Comparison of ENCODE assay signal across 23 cellular contexts in genomic region chr2:171180229-171180937, GRCh38. TPM values are rescaled to one million over a fixed set of nuclear protein-coding genes. Genes with fewer than 3 reads are reported as not detected.
DNase-seq lines count a peak whose midpoint lies in the region; ATAC-seq, FAIRE-seq and TF ChIP-seq lines count a peak whose summit lies in the region.
"Had no signal": no experiment of that assay in that cellular context is flagged by ENCODE, and none has a peak within 500 bp of the region (broad histone marks: within the 10 kb centered on the region; RNA-seq: fewer than 3 reads in every experiment).

No MANE protein-coding gene starts in this region.

- no peak for TF ChIP-seq RAD21 in K562 (CRISPR knock-in tag; conservative IDR thresholded peaks at IDR 0.05 in 1 of 2, IDR thresholded peaks at IDR 0.05 in 1 of 2)

- in situ Hi-C loops in GM13977 (cut with MboI; ENCODE audit: low pct_unique_long_range_greater_than_20kb, low sequenced_read_pairs, unreplicated experiment) (no loop called here), K562 (cut with MboI) (no loop called here)

- TF ChIP-seq EP300 in K562 (IDR thresholded peaks at IDR 0.05; ENCODE audit: low read length) = no peak

- no peak overlapping the region for H3K9ac ChIP-seq in K562 (ENCODE audit: insufficient read depth in 1 of 2, low read depth in 2 of 2, low read length in 2 of 2)

- BruUV-seq in K562 (replicated peaks; lab: Mats Ljungman, UMichigan) = no TSS peak

- H3K9me1 ChIP-seq in K562 (ENCODE audit: control insufficient read depth, insufficient read depth, low read length) = no peaks in the 10 kb centered on the region

- H3K4me2 ChIP-seq in K562 (ENCODE audit: insufficient read depth, low read length) = no peak overlapping the region
- H3K4me2 ChIP-seq: GM23338 had no signal

- H3K27ac ChIP-seq in ACC112 (ENCODE audit: low read depth, low read length) (no peak overlapping the region), K562 (ENCODE audit: extremely low read depth, low read depth, low read length) (no peak overlapping the region), Peyer's patch (no peak overlapping the region)
- H3K27ac ChIP-seq: lower lobe of right lung, sigmoid colon had no signal

- H3K27me3 ChIP-seq in ACC112 (ENCODE audit: insufficient read depth, low read length) = no peaks in the 10 kb centered on the region
- H3K27me3 ChIP-seq in K562 (ENCODE audit: control insufficient read depth in 2 of 2, insufficient read depth in 2 of 2, low read length in 2 of 2) = no peaks in the 10 kb centered on the region
- H3K27me3 ChIP-seq in Peyer's patch = no peaks in the 10 kb centered on the region
- H3K27me3 ChIP-seq: sigmoid colon had no signal

- H3K4me3 ChIP-seq in ACC112 (ENCODE audit: low read depth, low read length) (no peak overlapping the region), K562 (no peak overlapping the region), Peyer's patch (no peak overlapping the region)
- H3K4me3 ChIP-seq: GM23338, lower lobe of right lung, sigmoid colon had no signal

- peak overlapping the region; percentile 21 for H2AFZ ChIP-seq in ACC112 (ENCODE audit: low read length, unreplicated experiment)
- peak overlapping the region; percentile 6; the same call in 1 of the 2 replicates for H2AFZ ChIP-seq in K562 (ENCODE audit: low read depth, low read length)

- intact Hi-C loops in K562 (cut with micrococcal nuclease) = no loop called here

- TF ChIP-seq CTCF in GM13977 (IDR thresholded peaks at IDR 0.05; ENCODE audit: extremely low read depth, insufficient read depth, missing control alignments) (no peak), K562 (IDR thresholded peaks at IDR 0.05 in 2 of 3, conservative IDR thresholded peaks at IDR 0.05 in 1 of 3; ENCODE audit: insufficient read depth in 2 of 3, low read depth in 1 of 3, low read length in 3 of 3) (no peak), GM10266 (IDR thresholded peaks at IDR 0.05; ENCODE audit: control insufficient read depth, insufficient read depth, low read depth, missing control alignments) (no peak), Peyer's patch (IDR thresholded peaks at IDR 0.05) (no peak)

- ATAC-seq in HG03095 (IDR thresholded peaks at IDR 0.05; ENCODE audit: unreplicated experiment) = peak; percentile 56
- no peak for ATAC-seq in K562
- ATAC-seq in HG03135 (IDR thresholded peaks at IDR 0.05; ENCODE audit: unreplicated experiment) = no peak
- ATAC-seq: activated naive CD8-positive, alpha-beta T cell treated with anti-CD3 and anti-CD28 coated beads, Interleukin-2, amount 50 U/mL, for 24 hours; GM23338; lower lobe of right lung had no signal

- CTCF ChIA-PET in K562 (lab: Yijun Ruan, JAX; ENCODE audit: low intra/inter-chr PET ratio) = no interaction called here

- FAIRE-seq in K562 (lab: Jason Lieb, UNC) = no peak

- TF ChIP-seq POLR2A in K562 (conservative IDR thresholded peaks at IDR 0.05) = no peak
- TF ChIP-seq POLR2A in Peyer's patch (IDR thresholded peaks at IDR 0.05) = no peak

- H3K9me3 ChIP-seq in K562 (replicated peaks; ENCODE audit: control insufficient read depth, insufficient read depth, low read depth, low read length) = no peaks in the 10 kb centered on the region
- no peaks in the 10 kb centered on the region for H3K9me3 ChIP-seq in Peyer's patch
- H3K9me3 ChIP-seq: lower lobe of right lung, sigmoid colon had no signal

- POLR2A ChIA-PET in K562 (lab: Yijun Ruan, JAX) = interaction anchor here (0.6 to 15.2 kb wide), 4 partner anchors 9 to 47 kb away, joined by 3 to 118 read pairs (median 4); partner anchors contain the start of gene TLK1

- no peaks in the 10 kb centered on the region for H3K79me2 ChIP-seq in ACC112 (ENCODE audit: control insufficient read depth, insufficient read depth, low read length, unreplicated experiment)
- no peaks in the 10 kb centered on the region for H3K79me2 ChIP-seq in K562 (ENCODE audit: control insufficient read depth, insufficient read depth, low read length)

- H3K36me3 ChIP-seq in ACC112 (ENCODE audit: insufficient read depth, low read length) (no peaks in the 10 kb centered on the region), K562 (ENCODE audit: control insufficient read depth, insufficient read depth, low read length) (no peaks in the 10 kb centered on the region), Peyer's patch (no peaks in the 10 kb centered on the region)
- H3K36me3 ChIP-seq: lower lobe of right lung, sigmoid colon had no signal

- H3K4me1 ChIP-seq in ACC112 (ENCODE audit: control insufficient read depth, insufficient read depth, low read length, unreplicated experiment) (peaks cover 14% of the 10 kb centered on the region), K562 (replicated peaks in 1 of 2; ENCODE audit: control insufficient read depth in 2 of 2, insufficient read depth in 2 of 2, low read length in 2 of 2) (peaks cover 12% of the 10 kb centered on the region in 2 experiments; a peak in 4 of 5 replicates), Peyer's patch (peaks cover 0 to 3% (median 0%) of the 10 kb centered on the region in 4 donors)
- H3K4me1 ChIP-seq: lower lobe of right lung had no signal

- H4K20me1 ChIP-seq in K562 (replicated peaks; ENCODE audit: control insufficient read depth, insufficient read depth, low read length) = no peaks in the 10 kb centered on the region

- DNase-seq in GM13977 (ENCODE audit: low spot score) (peak; percentile 34), K562 (ENCODE audit: extremely low read depth in 1 of 4, low spot score in 3 of 4) (no peak), GM10266 (ENCODE audit: extremely low spot score) (no peak), Peyer's patch (no peak)
- DNase-seq: activated naive CD8-positive, alpha-beta T cell treated with anti-CD3 and anti-CD28 coated beads, Interleukin-2, amount 50 U/mL, for 24 hours; C1 segment of cervical spinal cord; Calu3; effector CD8-positive, alpha-beta T cell; foreskin melanocyte; hypothalamus; KG1; lower lobe of right lung; NCI-H146; NCI-H524 treated with DMSO at 0.1 percent for 48 hours; sigmoid colon; stimulated activated CD4-positive, alpha-beta T cell treated with anti-CD3 and anti-CD28 coated beads, Interleukin-15, amount 100 ng/mL, for 24 hours; stimulated activated CD8-positive, alpha-beta memory T cell treated with anti-CD3 and anti-CD28 coated beads, Interleukin-4, amount 100 ng/mL, for 48 hours; substantia nigra; T1000 had no signal

- 39% methylated on average over 3 of the region's 3 CpGs for WGBS in K562 (ENCODE audit: insufficient coverage, low coverage, missing lambda C conversion rate)

TF ChIP-seq in K562, 482 proteins besides CTCF, POLR2A, EP300 and RAD21:
- no peak for TF ChIP-seq ID3 (CRISPR knock-in tag; IDR thresholded peaks at IDR 0.05)
- no peak for TF ChIP-seq ID3 (tag; IDR thresholded peaks at IDR 0.05)
- TF ChIP-seq TCF3 (CRISPR knock-in tag; IDR thresholded peaks at IDR 0.05) = no peak
- peak; percentile 57; the same call in 1 of the 2 replicates for TF ChIP-seq SOX6 (IDR thresholded peaks at IDR 0.05)
- peak; percentile 70 for TF ChIP-seq SPI1 (IDR thresholded peaks at IDR 0.05; ENCODE audit: borderline replicate concordance, low read depth, low read length)
- no peak for TF ChIP-seq ADNP (tag; IDR thresholded peaks at IDR 0.05)

RNA-seq across cellular contexts. Expression of gene TLK1, which starts 19.7 kb away (rescaled TPM):
- 28.8 and 103 TPM in 2 replicates for total RNA-seq in K562 (2011; cell fraction: chromatin; rRNA removed; ENCODE audit: low replicate concordance)
- total RNA-seq in K562 (2011; cell fraction: nucleolus; rRNA removed) = 12.8 and 19.3 TPM in 2 replicates
- total RNA-seq in K562 (2011; cell fraction: nucleoplasm; rRNA removed) = 38.3 and 67.9 TPM in 2 replicates
- 20.2 and 25.8 TPM in 2 replicates for total RNA-seq in K562 (2014; rRNA removed)
- 41.6 and 46.6 TPM in 2 replicates for total RNA-seq in K562 (2014; rRNA removed; fragmentation: Illumina TruSeq; extraction: Trizol)
- 33.4 and 36.6 TPM in 2 replicates for total RNA-seq in K562 (2015; rRNA removed; fragmentation: Illumina TruSeq; extraction: Trizol)
- total RNA-seq in K562 (2021) = 87.9 and 101 TPM in 2 replicates
- 23.8 and 34.4 TPM in 2 replicates for polyA plus RNA-seq in K562 (2011; rRNA removed)
- 5.8 and 9.7 TPM in 2 replicates for polyA plus RNA-seq in K562 (2011; cell fraction: cytosol; rRNA removed)
- polyA plus RNA-seq in K562 (2011; cell fraction: nucleus; rRNA removed) = 15.1 and 18.2 TPM in 2 replicates
- polyA plus RNA-seq in K562 (2012) = 36.3 and 37.3 TPM in 2 replicates
- 53.4 and 63.2 TPM in 2 replicates for polyA plus RNA-seq in K562 (2014; fragmentation: Illumina TruSeq; extraction: Trizol)
- 10 to 100 TPM; 40.5 to 92.0 TPM for polyA plus RNA-seq in K562 (2014; fragmentation: Nextera tagmentation; extraction: Ambion mirVana)
- polyA plus RNA-seq in K562 (2014; rRNA removed) = 19.3 and 22.6 TPM in 2 replicates
- polyA minus RNA-seq in K562 (2011; rRNA and poly(A)+ RNA removed) = 79.3 and 89.8 TPM in 2 replicates
- polyA minus RNA-seq in K562 (2011; cell fraction: cytosol; rRNA and poly(A)+ RNA removed) = 42.7 and 49.5 TPM in 2 replicates
- polyA minus RNA-seq in K562 (2011; cell fraction: nucleus; rRNA and poly(A)+ RNA removed) = 21.5 and 39.5 TPM in 2 replicates
- total RNA-seq in Peyer's patch = 10 to 100 TPM; 26.4 to 99.0 (median 45.0) TPM
